ENCODE assay signal across 9 cellular contexts in the genomic region with DNA sequence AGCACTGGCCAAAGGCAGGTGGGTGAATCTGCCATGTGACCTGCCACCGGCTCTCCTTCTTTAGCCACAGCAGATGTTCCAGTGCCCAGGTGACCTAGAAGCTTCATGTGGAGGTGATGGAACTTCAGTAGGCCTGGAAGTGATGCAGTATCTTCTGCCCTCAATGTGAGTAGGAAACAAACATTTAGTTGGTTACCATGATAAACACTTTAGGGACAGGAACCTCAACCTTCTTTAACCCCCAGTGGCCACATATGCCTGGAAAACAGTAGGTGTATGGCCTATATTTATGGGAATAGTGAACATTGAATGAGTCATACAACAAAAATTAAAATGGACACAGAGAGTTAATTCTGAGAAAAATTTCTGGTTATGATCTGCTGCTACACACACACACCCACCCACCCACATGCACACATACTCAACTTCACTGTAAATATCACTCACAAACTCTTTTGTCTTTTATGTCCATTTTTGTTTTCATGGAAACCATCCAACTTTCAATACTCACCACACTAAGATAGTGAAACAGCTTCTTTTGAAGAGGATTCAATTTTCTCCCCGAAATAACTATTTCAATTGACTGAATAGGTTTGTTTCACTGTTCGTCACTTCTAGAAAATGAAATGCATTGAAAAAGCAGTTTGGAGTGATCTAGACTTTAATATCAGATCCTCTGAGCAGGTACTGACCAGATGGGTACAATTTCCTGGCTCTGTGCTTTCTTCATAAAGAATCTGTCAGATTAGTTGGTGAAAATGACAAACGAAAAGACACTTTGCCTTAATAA.
DNase-seq lines count a peak whose midpoint lies in the region; ATAC-seq and TF ChIP-seq lines count a peak whose summit lies in the region.
"Had no signal": no experiment of that assay in that cellular context is flagged by ENCODE, and none has a peak within 500 bp of the region (broad histone marks: within the 10 kb centered on the region; RNA-seq: fewer than 3 reads in every experiment).

No MANE protein-coding gene starts in this region.

- no peaks in the 10 kb centered on the region for H3K36me3 ChIP-seq in SJSA1
- no peaks in the 10 kb centered on the region for H3K36me3 ChIP-seq in psoas muscle (ENCODE audit: insufficient read depth in 1 of 2, low read depth in 1 of 2)

- TF ChIP-seq CTCF in osteocyte (IDR thresholded peaks at IDR 0.05) (no peak), CD14-positive monocyte (IDR thresholded peaks at IDR 0.05) (no peak), psoas muscle (IDR thresholded peaks at IDR 0.05) (no peak)

- H3K27me3 ChIP-seq in SJSA1 (replicated peaks) (no peaks in the 10 kb centered on the region), psoas muscle (ENCODE audit: insufficient read depth in 3 of 3, low read length in 2 of 3) (no peaks in the 10 kb centered on the region)

- no peaks in the 10 kb centered on the region for H3K27me3 Mint-ChIP-seq in osteocyte (ENCODE audit: unreplicated experiment)
- H3K27me3 Mint-ChIP-seq in CD14-positive monocyte (ENCODE audit: low read depth in 3 of 3): no peaks in the 10 kb centered on the region

- H3K9me3 Mint-ChIP-seq in osteocyte (ENCODE audit: unreplicated experiment) (no peaks in the 10 kb centered on the region), CD14-positive monocyte (no peaks in the 10 kb centered on the region)

- H3K4me3 Mint-ChIP-seq in osteocyte (ENCODE audit: unreplicated experiment): no peak overlapping the region
- H3K4me3 Mint-ChIP-seq in CD14-positive monocyte: no peak overlapping the region

- H3K4me1 Mint-ChIP-seq in osteocyte (ENCODE audit: unreplicated experiment): peaks cover 93% of the 10 kb centered on the region
- H3K4me1 Mint-ChIP-seq in CD14-positive monocyte: peaks cover 19% of the 10 kb centered on the region

- H3K36me3 Mint-ChIP-seq in osteocyte (ENCODE audit: unreplicated experiment) (peaks cover 22% of the 10 kb centered on the region), CD14-positive monocyte (no peaks in the 10 kb centered on the region)

- WGBS in psoas muscle, 3 donors: 64 to 74% (median 65%) methylated on average over 4 of the region's 4 CpGs

- DNase-seq in SJSA1 (ENCODE audit: low read depth in 1 of 2, low spot score in 2 of 2) (peak in 1 of 2 experiments; percentile 49), osteocyte (ENCODE audit: extremely low spot score, unreplicated experiment) (no peak), cerebellar nuclear complex (lab: John Stamatoyannopoulos, UW) (no peak), CD14-positive monocyte (ENCODE audit: low spot score) (no peak), psoas muscle (no peak), posterior cingulate gyrus (no peak)

- H3K4me3 ChIP-seq in SJSA1 (no peak overlapping the region), psoas muscle (no peak overlapping the region)
- H3K4me3 ChIP-seq: lung had no signal

- ATAC-seq in GM18870 (IDR thresholded peaks at IDR 0.05; ENCODE audit: unreplicated experiment) (peak; percentile 77), HG02623 (IDR thresholded peaks at IDR 0.05; ENCODE audit: unreplicated experiment) (peak; percentile 76), psoas muscle (no peak)

- intact Hi-C loops in CD14-positive monocyte (cut with micrococcal nuclease) (no loop called here), psoas muscle (cut with DNase I) (no loop called here), posterior cingulate gyrus (cut with DNase I) (no loop called here)

- peak overlapping the region; percentile 97 for H3K27ac Mint-ChIP-seq in osteocyte (ENCODE audit: unreplicated experiment)
- H3K27ac Mint-ChIP-seq in CD14-positive monocyte: peak overlapping the region in 1 of 7 donors; percentile 78

- H3K9me3 ChIP-seq in SJSA1 (replicated peaks): no peaks in the 10 kb centered on the region
- no peaks in the 10 kb centered on the region for H3K9me3 ChIP-seq in psoas muscle

- H3K27ac ChIP-seq in SJSA1 (peak overlapping the region; percentile 64), psoas muscle (no peak overlapping the region)

- H3K4me1 ChIP-seq in SJSA1 (replicated peaks) (peaks cover 91% of the 10 kb centered on the region), psoas muscle (peaks cover 6% of the 10 kb centered on the region)

Comparison
In these comparisons a context has a peak if more than half of its experiments do, and no peak if none do; other contexts are left out.
1. ATAC-seq: peak in GM18870 (single experiment) and HG02623 (single experiment); none in psoas muscle (0 of 4).